16 cellular contexts compared by ENCODE assay signal in genomic region chr7:134587736-134588135, GRCh38. TPM values are rescaled to one million over a fixed set of nuclear protein-coding genes. Genes with fewer than 3 reads are reported as not detected.
DNase-seq lines count a peak whose midpoint lies in the region; TF ChIP-seq lines count a peak whose summit lies in the region.
"Had no signal": no experiment of that assay in that cellular context is flagged by ENCODE, and none has a peak within 500 bp of the region (broad histone marks: within the 10 kb centered on the region; RNA-seq: fewer than 3 reads in every experiment).

No MANE protein-coding gene starts in this region.

- H3K9me3 ChIP-seq in right atrium auricular region, result peaks cover 0 to 12% of the 10 kb centered on the region in 2 donors
- H3K9me3 ChIP-seq in OCI-LY7 (ENCODE audit: low read length), result no peaks in the 10 kb centered on the region

- no peaks in the 10 kb centered on the region for H4K20me1 ChIP-seq in OCI-LY7 (ENCODE audit: insufficient read depth, low read length)

- no peaks in the 10 kb centered on the region for H3K27me3 ChIP-seq in right atrium auricular region

- H3K4me2 ChIP-seq in OCI-LY7 (ENCODE audit: low read length), result no peak overlapping the region
- H3K4me2 ChIP-seq: GM23338 had no signal

- H3K4me3 ChIP-seq in cardiac fibroblast (replicated peaks in 1 of 2; ENCODE audit: low read depth in 2 of 2, low read length in 2 of 2) (no peak overlapping the region), fibroblast of the aortic adventitia (ENCODE audit: low read depth, low read length) (no peak overlapping the region), right atrium auricular region (no peak overlapping the region), OCI-LY7 (ENCODE audit: low read depth, low read length, poor library complexity, severe bottlenecking) (no peak overlapping the region)
- H3K4me3 ChIP-seq: GM23338, SK-N-MC had no signal

- POLR2A ChIA-PET in OCI-LY7 (lab: Charles Lee), result no interaction called here

- TF ChIP-seq CTCF in cardiac fibroblast (IDR thresholded peaks at IDR 0.05; ENCODE audit: low read depth, low read length) (no peak), fibroblast of the aortic adventitia (IDR thresholded peaks at IDR 0.05; ENCODE audit: insufficient read depth, low read length) (no peak), right atrium auricular region (IDR thresholded peaks at IDR 0.05) (no peak), OCI-LY7 (conservative IDR thresholded peaks at IDR 0.05; ENCODE audit: low read length) (no peak)

- CTCF ChIA-PET in OCI-LY7 (lab: Charles Lee; ENCODE audit: unreplicated experiment), result no interaction called here

- H3K79me2 ChIP-seq in OCI-LY7 (ENCODE audit: insufficient read depth, low read depth, low read length), result no peaks in the 10 kb centered on the region

- no peak overlapping the region for H3K27ac ChIP-seq in right atrium auricular region
- H3K27ac ChIP-seq in OCI-LY7 (ENCODE audit: low read depth, low read length, poor library complexity, severe bottlenecking), result no peak overlapping the region
- H3K27ac ChIP-seq: SK-N-MC had no signal

- peak; percentile 2 for DNase-seq in COR-L47 (lab: John Stamatoyannopoulos, UW)
- peak; percentile 73 for DNase-seq in NCI-H2227 (lab: John Stamatoyannopoulos, UW; ENCODE audit: unreplicated experiment)
- DNase-seq in cardiac fibroblast (ENCODE audit: low read depth in 2 of 2), result peak; percentile 24 to 47
- peak; percentile 25 for DNase-seq in fibroblast of the aortic adventitia (ENCODE audit: low read depth)
- DNase-seq in right atrium auricular region (ENCODE audit: low spot score), result no peak
- DNase-seq in NOMO-1 treated with DMSO at 0.1 percent for 48 hours (lab: John Stamatoyannopoulos, UW; ENCODE audit: unreplicated experiment), result no peak
- DNase-seq in OCI-LY7 (ENCODE audit: low spot score), result no peak
- DNase-seq in stimulated activated CD4-positive, alpha-beta T cell treated with anti-CD3 and anti-CD28 coated beads, Interleukin-2, amount 100 ng/mL, for 24 hours, result no peak
- DNase-seq: CD4-positive, alpha-beta memory T cell; DMS79 treated with DMSO at 0.1 percent for 48 hours; NCI-H187 treated with DMSO at 0.1 percent for 48 hours; NCI-H226 had no signal

- intact Hi-C loops in OCI-LY7 (cut with micrococcal nuclease; ENCODE audit: unreplicated experiment), result no loop called here

- H2AFZ ChIP-seq in OCI-LY7 (ENCODE audit: low read length), result no peak overlapping the region
- H2AFZ ChIP-seq: GM23338 had no signal

- no peaks in the 10 kb centered on the region for H3K4me1 ChIP-seq in right atrium auricular region
- no peaks in the 10 kb centered on the region for H3K4me1 ChIP-seq in OCI-LY7 (ENCODE audit: insufficient read depth, low read length, poor library complexity, severe bottlenecking)

- no peaks in the 10 kb centered on the region for H3K36me3 ChIP-seq in right atrium auricular region
- no peaks in the 10 kb centered on the region for H3K36me3 ChIP-seq in OCI-LY7 (ENCODE audit: insufficient read depth, low read length)

- no peaks in the 10 kb centered on the region for H3K9me2 ChIP-seq in OCI-LY7 (ENCODE audit: insufficient read depth, low read length)

- no TSS peak for BruUV-seq in OCI-LY7 (replicated peaks; lab: Mats Ljungman, UMichigan)

RNA-seq across cellular contexts. Expression of gene AKR1B15, which starts 38.8 kb away (rescaled TPM):
- total RNA-seq in fibroblast of the aortic adventitia (ENCODE audit: low replicate concordance) (not detected in 2 replicates), right atrium auricular region (under 1 TPM in 1 of 2 donors, not detected in 1; 0.20 TPM), OCI-LY7 (2022) (not detected in 2 replicates)
- not detected in 2 replicates for total RNA-seq in OCI-LY7 (2014; rRNA removed; shearing (Covaris generic))
- total RNA-seq: A172; CD4-positive, alpha-beta memory T cell; G401; GM23338 had no signal

RNA-seq across cellular contexts. Expression of gene BPGM, which starts 58.9 kb away (rescaled TPM):
- total RNA-seq in fibroblast of the aortic adventitia (ENCODE audit: low replicate concordance), result 20.0 and 52.4 TPM in 2 replicates
- 10 to 100 TPM; 12.5 to 16.7 TPM for total RNA-seq in right atrium auricular region
- 18.7 and 23.5 TPM in 2 replicates for total RNA-seq in OCI-LY7 (2014; rRNA removed; shearing (Covaris generic))
- total RNA-seq in OCI-LY7 (2022), result 16.6 and 20.6 TPM in 2 replicates

Comparison
In these comparisons a context has a peak if more than half of its experiments do, and no peak if none do; other contexts are left out.
1. DNase-seq: peak in COR-L47 (single experiment), NCI-H2227 (single experiment), cardiac fibroblast (2 of 2) and fibroblast of the aortic adventitia (single experiment); none in right atrium auricular region (single experiment), NOMO-1 treated with DMSO at 0.1 percent for 48 hours (single experiment), OCI-LY7 (single experiment) and stimulated activated CD4-positive, alpha-beta T cell treated with anti-CD3 and anti-CD28 coated beads, Interleukin-2, amount 100 ng/mL, for 24 hours (0 of 2).